In genomic region chr12:26810330-26810729, GRCh38 we compare ENCODE assay signal across 10 cellular contexts. TPM values are rescaled to one million over a fixed set of nuclear protein-coding genes. Genes with fewer than 3 reads are reported as not detected.
DNase-seq lines count a peak whose midpoint lies in the region; TF ChIP-seq lines count a peak whose summit lies in the region.
"Had no signal": no experiment of that assay in that cellular context is flagged by ENCODE, and none has a peak within 500 bp of the region (broad histone marks: within the 10 kb centered on the region; RNA-seq: fewer than 3 reads in every experiment).

No MANE protein-coding gene starts in this region.

- no peaks in the 10 kb centered on the region for H3K27me3 Mint-ChIP-seq in MCF 10A (ENCODE audit: insufficient read depth, unreplicated experiment)

- H3K36me3 ChIP-seq in right atrium auricular region: no peaks in the 10 kb centered on the region

- no peaks in the 10 kb centered on the region for H3K9me3 ChIP-seq in right atrium auricular region

- H3K9me3 Mint-ChIP-seq in MCF 10A (ENCODE audit: unreplicated experiment): no peaks in the 10 kb centered on the region
- H3K9me3 Mint-ChIP-seq: CD8-positive, alpha-beta T cell had no signal

- peak overlapping the region; percentile 84 for H3K27ac Mint-ChIP-seq in MCF 10A (ENCODE audit: low read depth, unreplicated experiment)
- H3K27ac Mint-ChIP-seq: CD8-positive, alpha-beta T cell had no signal

- intact Hi-C loops in MCF 10A (cut with micrococcal nuclease): no loop called here

- peaks cover 12% of the 10 kb centered on the region for H3K36me3 Mint-ChIP-seq in MCF 10A (ENCODE audit: insufficient read depth, unreplicated experiment)

- BruUV-seq in MCF 10A (replicated peaks; lab: Mats Ljungman, UMichigan): no TSS peak

- no peaks in the 10 kb centered on the region for H3K27me3 ChIP-seq in right atrium auricular region

- peaks cover 0 to 20% of the 10 kb centered on the region in 2 donors for H3K4me1 ChIP-seq in right atrium auricular region

- TF ChIP-seq CTCF in MCF 10A (IDR thresholded peaks at IDR 0.05; ENCODE audit: unreplicated experiment) (no peak), right atrium auricular region (IDR thresholded peaks at IDR 0.05) (no peak)

- H3K4me3 ChIP-seq in right atrium auricular region: no peak overlapping the region

- POLR2A ChIA-PET in MCF 10A (lab: Yijun Ruan, JAX): interaction anchor here (0.7 to 2.7 kb wide), 3 partner anchors 12 to 863 kb away, joined by 3 to 19 read pairs (median 4); partner anchors contain the start of gene ITPR2

- CTCF ChIA-PET in MCF 10A (lab: Yijun Ruan, JAX): interaction anchor here (0.6 to 1.5 kb wide), 4 partner anchors 16 to 754 kb away, joined by 3 to 7 read pairs (median 4); partner anchors contain the start of gene ITPR2

- peaks cover 16% of the 10 kb centered on the region for H3K4me1 Mint-ChIP-seq in MCF 10A (ENCODE audit: insufficient read depth, unreplicated experiment)

- H3K4me3 Mint-ChIP-seq in MCF 10A (ENCODE audit: unreplicated experiment): no peak overlapping the region
- H3K4me3 Mint-ChIP-seq: CD8-positive, alpha-beta T cell had no signal

- DNase-seq in EH (ENCODE audit: low read depth) (peak; percentile 90), MCF 10A (ENCODE audit: unreplicated experiment) (peak; percentile 61), right atrium auricular region (ENCODE audit: low spot score) (peak; percentile 82), pons (ENCODE audit: low spot score) (peak; percentile 81), NCI-H526 treated with DMSO at 0.1 percent for 48 hours (lab: John Stamatoyannopoulos, UW) (no peak), NCI-H2171 (lab: John Stamatoyannopoulos, UW) (no peak), SKM-1 treated with dmso at 0.1 percent for 144 hours (lab: John Stamatoyannopoulos, UW; ENCODE audit: unreplicated experiment) (no peak)
- DNase-seq in activated CD8-positive, alpha-beta memory T cell treated with anti-CD3 and anti-CD28 coated beads, Interleukin-2, amount 50 U/mL, for 4 hours: no peak
- DNase-seq: CD8-positive, alpha-beta T cell; stimulated activated CD8-positive, alpha-beta memory T cell treated with anti-CD3 and anti-CD28 coated beads, Interleukin-4, amount 100 ng/mL, for 48 hours had no signal

- H3K27ac ChIP-seq in right atrium auricular region: peak overlapping the region; percentile 4 to 9

RNA-seq across cellular contexts. Expression of gene ITPR2, which starts 22.7 kb away (rescaled TPM):
- total RNA-seq in MCF 10A (2022) (14.3 and 15.7 TPM in 2 replicates), right atrium auricular region (10 to 100 TPM; 13.0 to 20.7 TPM)

Comparison
In these comparisons a context has a peak if more than half of its experiments do, and no peak if none do; other contexts are left out.
1. DNase-seq: peak in EH (single experiment), MCF 10A (single experiment), right atrium auricular region (single experiment) and pons (single experiment); none in activated CD8-positive, alpha-beta memory T cell treated with anti-CD3 and anti-CD28 coated beads, Interleukin-2, amount 50 U/mL, for 4 hours (single experiment), NCI-H526 treated with DMSO at 0.1 percent for 48 hours (single experiment), NCI-H2171 (single experiment) and SKM-1 treated with dmso at 0.1 percent for 144 hours (single experiment).